ENCODE assay signal across 15 cellular contexts in the genomic region with DNA sequence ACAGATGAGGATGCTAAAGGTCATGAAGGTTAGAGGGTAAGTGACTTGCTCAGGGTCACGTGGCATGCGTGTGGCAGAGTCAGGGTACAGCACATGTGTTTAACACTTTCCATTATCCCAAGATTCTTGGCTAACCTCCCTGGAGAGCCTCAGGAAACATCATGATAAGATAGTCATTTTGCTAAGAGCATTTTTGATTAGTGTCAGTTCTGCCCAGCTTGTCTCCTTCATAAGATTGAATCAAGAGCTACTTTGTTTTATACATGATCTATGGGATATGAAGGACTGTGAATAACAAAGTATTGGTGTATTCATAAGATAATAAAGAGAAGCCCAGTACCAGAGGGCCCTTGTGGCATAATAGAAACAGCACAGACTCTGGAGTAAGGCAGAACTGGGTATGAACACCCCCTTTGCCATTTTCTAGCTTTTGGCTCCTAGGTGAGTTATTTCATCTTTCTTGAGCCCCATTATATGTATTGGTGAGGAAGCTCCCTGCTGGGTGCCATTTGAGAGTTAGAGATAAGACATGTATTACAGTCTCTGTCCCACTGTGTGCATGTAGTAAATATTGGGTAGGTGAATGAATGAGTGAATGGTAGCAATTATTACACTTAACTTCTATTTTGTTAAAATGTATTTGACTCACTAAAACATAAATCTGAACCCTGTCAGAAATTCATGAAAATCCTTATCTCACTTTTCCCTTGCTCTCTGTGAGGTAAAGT. TPM values are rescaled to one million over a fixed set of nuclear protein-coding genes. Genes with fewer than 3 reads are reported as not detected.
DNase-seq lines count a peak whose midpoint lies in the region; ATAC-seq and TF ChIP-seq lines count a peak whose summit lies in the region.
"Had no signal": no experiment of that assay in that cellular context is flagged by ENCODE, and none has a peak within 500 bp of the region (broad histone marks: within the 10 kb centered on the region; RNA-seq: fewer than 3 reads in every experiment).

No MANE protein-coding gene starts in this region.

- BruUV-seq in IMR-90 (replicated peaks; lab: Mats Ljungman, UMichigan) = no TSS peak

- no peak overlapping the region for H3K14ac ChIP-seq in IMR-90 (replicated peaks; ENCODE audit: low read depth, low read length)

- no peak overlapping the region for H3K56ac ChIP-seq in IMR-90 (ENCODE audit: extremely low read depth, insufficient read depth, low read length)

- TF ChIP-seq POLR2A in IMR-90 (IDR thresholded peaks at IDR 0.05; ENCODE audit: low read depth, low read length) = no peak

- no peaks in the 10 kb centered on the region for H3K9me3 Mint-ChIP-seq in stimulated activated naive B cell treated with anti-CD40 and anti-IgM and Interleukin-4, amounts not matched to agents 10 μg/mL and 1 μg/mL and 100 μg/mL, for 72 hours
- H3K9me3 Mint-ChIP-seq: CD8-positive, alpha-beta T cell; GM23338; HFFc6 had no signal

- H3K27ac Mint-ChIP-seq in stimulated activated naive B cell treated with anti-CD40 and anti-IgM and Interleukin-4, amounts not matched to agents 10 μg/mL and 1 μg/mL and 100 μg/mL, for 72 hours = peak overlapping the region; percentile 59
- H3K27ac Mint-ChIP-seq: B cell; CD8-positive, alpha-beta T cell; HFFc6 had no signal

- no peak overlapping the region for H3K27ac ChIP-seq in IMR-90 (ENCODE audit: insufficient read depth, low read length)
- H3K27ac ChIP-seq: BLaER1 treated with 17β-estradiol and CSF1 and Interleukin-3, amounts not matched to agents 10 nM and 100 nM had no signal

- POLR2A ChIA-PET in IMR-90 (lab: Charles Lee; ENCODE audit: unreplicated experiment) = no interaction called here

- H2BK120ac ChIP-seq in IMR-90 (ENCODE audit: low read depth, low read length) = no peak overlapping the region

- no peaks in the 10 kb centered on the region for H3K36me3 ChIP-seq in IMR-90 (ENCODE audit: control insufficient read depth, insufficient read depth, low read length)

- H3K4ac ChIP-seq in IMR-90 (ENCODE audit: low read depth, low read length) = no peak overlapping the region

- H3K4me1 Mint-ChIP-seq in stimulated activated naive B cell treated with anti-CD40 and anti-IgM and Interleukin-4, amounts not matched to agents 10 μg/mL and 1 μg/mL and 100 μg/mL, for 72 hours = peaks cover 0 to 3% of the 10 kb centered on the region in 2 donors
- H3K4me1 Mint-ChIP-seq: B cell had no signal

- no peak overlapping the region for H4K5ac ChIP-seq in IMR-90 (ENCODE audit: low read depth, low read length)

- dilution Hi-C loops in IMR-90 (cut with HindIII; ENCODE audit: low sequenced_read_pairs, unreplicated experiment) = no loop called here

- no peak overlapping the region for H4K8ac ChIP-seq in IMR-90 (ENCODE audit: low read depth in 2 of 2, low read length in 2 of 2)

- H3K4me3 Mint-ChIP-seq in stimulated activated naive B cell treated with anti-CD40 and anti-IgM and Interleukin-4, amounts not matched to agents 10 μg/mL and 1 μg/mL and 100 μg/mL, for 72 hours = no peak overlapping the region
- H3K4me3 Mint-ChIP-seq: B cell; CD8-positive, alpha-beta T cell; GM23338; HFFc6 had no signal

- TF ChIP-seq RAD21 in IMR-90 (IDR thresholded peaks at IDR 0.05; ENCODE audit: low read length) = no peak

- no CpG with 5 or more reads among the region's 2 CpGs for WGBS in IMR-90 (ENCODE audit: extremely low coverage in 2 of 2, insufficient read length in 1 of 2), 2 experiments

- no peak for ATAC-seq in IMR-90 (ENCODE audit: low read depth)
- ATAC-seq in SK-N-SH treated with all-trans-retinoic acid at 6 μM for 48 hours = no peak
- ATAC-seq in stimulated activated naive B cell treated with anti-CD40 and anti-IgM and Interleukin-4, amounts not matched to agents 10 μg/mL and 1 μg/mL and 100 μg/mL, for 72 hours (replicated peaks) = no peak
- ATAC-seq in HG02973 (IDR thresholded peaks at IDR 0.05; ENCODE audit: unreplicated experiment) = no peak
- ATAC-seq in HG02571 (IDR thresholded peaks at IDR 0.05; ENCODE audit: unreplicated experiment) = no peak
- ATAC-seq: CD8-positive, alpha-beta T cell; GM23338; HepG2 had no signal

- no peak overlapping the region for H2BK5ac ChIP-seq in IMR-90 (ENCODE audit: low read depth, low read length, poor library complexity, severe bottlenecking)

- H2AK5ac ChIP-seq in IMR-90 (ENCODE audit: low read depth, low read length) = peak overlapping the region; percentile 51; the same call in 1 of the 2 replicates

- H3K9me1 ChIP-seq in IMR-90 (ENCODE audit: insufficient read depth, low read length) = peaks cover 17% of the 10 kb centered on the region

- H2BK20ac ChIP-seq in IMR-90 (ENCODE audit: low read depth, low read length) = no peak overlapping the region

- no peaks in the 10 kb centered on the region for H3K27me3 ChIP-seq in IMR-90 (ENCODE audit: control insufficient read depth, insufficient read depth, low read length)
- H3K27me3 ChIP-seq: BLaER1 treated with 17β-estradiol and CSF1 and Interleukin-3, amounts not matched to agents 10 nM and 100 nM had no signal

- TF ChIP-seq CTCF in IMR-90 (conservative IDR thresholded peaks at IDR 0.05; ENCODE audit: low read depth, low read length) = no peak

- CTCF ChIA-PET in IMR-90 (lab: Yijun Ruan, JAX) = no interaction called here

- no peaks in the 10 kb centered on the region for H3K27me3 Mint-ChIP-seq in stimulated activated naive B cell treated with anti-CD40 and anti-IgM and Interleukin-4, amounts not matched to agents 10 μg/mL and 1 μg/mL and 100 μg/mL, for 72 hours
- H3K27me3 Mint-ChIP-seq: B cell had no signal

- H3K4me2 ChIP-seq in IMR-90 (ENCODE audit: low read depth, low read length) = no peak overlapping the region
- H3K4me2 ChIP-seq: GM23338 had no signal

- no peak overlapping the region for H3K23ac ChIP-seq in IMR-90 (ENCODE audit: low read depth, low read length)

- no peak overlapping the region for H2BK15ac ChIP-seq in IMR-90 (ENCODE audit: low read depth, low read length)

- no peak overlapping the region for H2AFZ ChIP-seq in IMR-90 (replicated peaks; ENCODE audit: low read length, poor library complexity)
- H2AFZ ChIP-seq: GM23338 had no signal

- no peak for DNase-seq in IMR-90
- DNase-seq in stimulated activated naive B cell treated with anti-CD40 and anti-IgM and Interleukin-4, amounts not matched to agents 10 μg/mL and 1 μg/mL and 100 μg/mL, for 72 hours = no peak
- no peak for DNase-seq in NOMO-1 treated with DMSO at 0.1 percent for 48 hours (lab: John Stamatoyannopoulos, UW; ENCODE audit: unreplicated experiment)
- DNase-seq: CD8-positive, alpha-beta T cell; COR-L47; DMS79; HCEC 1CT; HFFc6 had no signal

- intact Hi-C loops in IMR-90 (cut with micrococcal nuclease) = no loop called here

- H3K9me3 ChIP-seq in IMR-90 (ENCODE audit: control insufficient read depth, insufficient read depth, low read length) = no peaks in the 10 kb centered on the region
- H3K9me3 ChIP-seq: BLaER1 treated with 17β-estradiol and CSF1 and Interleukin-3, amounts not matched to agents 10 nM and 100 nM had no signal

- H3K9ac ChIP-seq in IMR-90 (ENCODE audit: low read depth, low read length) = no peak overlapping the region
- H3K9ac ChIP-seq: BLaER1 treated with 17β-estradiol and CSF1 and Interleukin-3, amounts not matched to agents 10 nM and 100 nM had no signal

- peaks cover 6 to 17% of the 10 kb centered on the region in 2 donors for H3K36me3 Mint-ChIP-seq in stimulated activated naive B cell treated with anti-CD40 and anti-IgM and Interleukin-4, amounts not matched to agents 10 μg/mL and 1 μg/mL and 100 μg/mL, for 72 hours

- in situ Hi-C loops in IMR-90 (cut with MboI; ENCODE audit: low sequenced_read_pairs) = no loop called here

- no peak overlapping the region for H3K18ac ChIP-seq in IMR-90 (ENCODE audit: low read depth, low read length)

- peaks cover 0 to 6% of the 10 kb centered on the region in 2 experiments; a peak in 2 of 4 replicates for H3K79me1 ChIP-seq in IMR-90 (ENCODE audit: low read depth in 1 of 2, low read length in 2 of 2)

- peaks cover 3% of the 10 kb centered on the region; the same call in 1 of the 2 replicates for H4K20me1 ChIP-seq in IMR-90 (ENCODE audit: insufficient read depth, low read length)
- H4K20me1 ChIP-seq: BLaER1 treated with 17β-estradiol and CSF1 and Interleukin-3, amounts not matched to agents 10 nM and 100 nM had no signal

- peaks cover 4% of the 10 kb centered on the region; the same call in 1 of the 2 replicates for H3K4me1 ChIP-seq in IMR-90 (ENCODE audit: control insufficient read depth, insufficient read depth, low read length)
- H3K4me1 ChIP-seq: BLaER1 treated with 17β-estradiol and CSF1 and Interleukin-3, amounts not matched to agents 10 nM and 100 nM had no signal

- no peak overlapping the region for H3K4me3 ChIP-seq in IMR-90 (ENCODE audit: insufficient read depth, low read depth, low read length)
- H3K4me3 ChIP-seq: BLaER1 treated with 17β-estradiol and CSF1 and Interleukin-3, amounts not matched to agents 10 nM and 100 nM; GM23338 had no signal

- no peak overlapping the region for H4K91ac ChIP-seq in IMR-90 (ENCODE audit: insufficient read depth, low read depth, low read length)

- no peak overlapping the region for H2AK9ac ChIP-seq in IMR-90 (replicated peaks; ENCODE audit: low read depth, low read length, poor library complexity)

TF ChIP-seq in IMR-90, 13 proteins besides CTCF, POLR2A, EP300 and RAD21 (continues in another document):
- TF ChIP-seq CEBPB (IDR thresholded peaks at IDR 0.05; ENCODE audit: low read depth, low read length) (no peak), RFX5 (IDR thresholded peaks at IDR 0.05; ENCODE audit: low read depth, low read length) (no peak)
- TF ChIP-seq, protein P1, sequence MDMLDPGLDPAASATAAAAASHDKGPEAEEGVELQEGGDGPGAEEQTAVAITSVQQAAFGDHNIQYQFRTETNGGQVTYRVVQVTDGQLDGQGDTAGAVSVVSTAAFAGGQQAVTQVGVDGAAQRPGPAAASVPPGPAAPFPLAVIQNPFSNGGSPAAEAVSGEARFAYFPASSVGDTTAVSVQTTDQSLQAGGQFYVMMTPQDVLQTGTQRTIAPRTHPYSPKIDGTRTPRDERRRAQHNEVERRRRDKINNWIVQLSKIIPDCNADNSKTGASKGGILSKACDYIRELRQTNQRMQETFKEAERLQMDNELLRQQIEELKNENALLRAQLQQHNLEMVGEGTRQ (IDR thresholded peaks at IDR 0.05; ENCODE audit: low read depth, low read length) = no peak

TF ChIP-seq in SK-N-SH treated with all-trans-retinoic acid at 6 μM for 48 hours, 23 proteins besides CTCF, POLR2A, EP300 and RAD21 (continues in another document):
- TF ChIP-seq BACH2 (CRISPR knock-in tag; IDR thresholded peaks at IDR 0.05; ENCODE audit: borderline replicate concordance) (no peak), CSDC2 (CRISPR knock-in tag; IDR thresholded peaks at IDR 0.05) (no peak), TOX (CRISPR knock-in tag; IDR thresholded peaks at IDR 0.05; ENCODE audit: borderline replicate concordance) (no peak)

RNA-seq across cellular contexts. Expression of a gene that starts 16.1 kb away (rescaled TPM):
- total RNA-seq in IMR-90 (2012; rRNA removed) = 6.1 TPM in 2 replicates
- 3.3 and 3.9 TPM in 2 replicates for polyA plus RNA-seq in IMR-90 (2012; rRNA removed)
- 1.2 and 1.4 TPM in 2 replicates for polyA plus RNA-seq in IMR-90 (2012; cell fraction: cytosol; rRNA removed)
- polyA plus RNA-seq in IMR-90 (2012; cell fraction: nucleus; rRNA removed; ENCODE audit: low replicate concordance) = 4.2 and 16.8 TPM in 2 replicates
